ENCODE assay signal across 1 cellular context in genomic region chr11:110076388-110076965, GRCh38.
TF ChIP-seq lines count a peak whose summit lies in the region.

No MANE protein-coding gene starts in this region.

TF ChIP-seq in K562, 482 proteins besides CTCF, POLR2A, EP300 and RAD21 (continued from another document):
- TF ChIP-seq ZNF407 (IDR thresholded peaks at IDR 0.05; ENCODE audit: low read depth), result no peak
- no peak for TF ChIP-seq TOE1 (IDR thresholded peaks at IDR 0.05; ENCODE audit: borderline replicate concordance)
- no peak for TF ChIP-seq TOE1 (CRISPR knock-in tag; IDR thresholded peaks at IDR 0.05; ENCODE audit: borderline replicate concordance, low read depth)
